In genomic region chr16:10418204-10418603, GRCh38 we compare ENCODE assay signal across 2 cellular contexts.
TF ChIP-seq lines count a peak whose summit lies in the region.

No MANE protein-coding gene starts in this region.

TF ChIP-seq in GM12878, 131 proteins besides CTCF, POLR2A, EP300 and RAD21:
- 0 out of 2 replicates have a peak, but pooled peaks have one; percentile 26 for TF ChIP-seq CBX5 (IDR thresholded peaks at IDR 0.05; ENCODE audit: low read depth)

TF ChIP-seq in HepG2, 621 proteins besides CTCF, POLR2A, EP300 and RAD21:
- TF ChIP-seq ZNF280D (CRISPR knock-in tag; IDR thresholded peaks at IDR 0.05) (peak; percentile 35; the same call in 1 of the 2 replicates), ZNF816 (CRISPR knock-in tag; IDR thresholded peaks at IDR 0.05; ENCODE audit: borderline replicate concordance) (peak; percentile 100), SETDB1 (CRISPR knock-in tag; IDR thresholded peaks at IDR 0.05; ENCODE audit: borderline replicate concordance) (0 out of 2 replicates have a peak, but pooled peaks have one; percentile 29)
